ENCODE assay signal across 9 cellular contexts in genomic region chr13:71842003-71842402, GRCh38. TPM values are rescaled to one million over a fixed set of nuclear protein-coding genes. Genes with fewer than 3 reads are reported as not detected.
"Had no signal": no experiment of that assay in that cellular context is flagged by ENCODE, and none has a peak within 500 bp of the region (broad histone marks: within the 10 kb centered on the region; RNA-seq: fewer than 3 reads in every experiment).

No MANE protein-coding gene starts in this region.

- ATAC-seq: GM23338, HepG2 had no signal

- DNase-seq: H9, HCEC 1CT, HFFc6 had no signal

- H3K27me3 Mint-ChIP-seq: IgD-negative memory B cell had no signal

- H3K4me3 Mint-ChIP-seq: GM23338, H9, HFFc6, IgD-negative memory B cell had no signal

- H3K27ac Mint-ChIP-seq: GM23338, H9, HFFc6, IgD-negative memory B cell had no signal

- H3K27ac ChIP-seq: HL-60 had no signal

- H3K36me3 Mint-ChIP-seq: IgD-negative memory B cell had no signal

- H3K4me3 ChIP-seq: GM23338 had no signal

- H3K9me3 Mint-ChIP-seq: GM23338, IgD-negative memory B cell had no signal

- H3K4me1 Mint-ChIP-seq: IgD-negative memory B cell had no signal

- FAIRE-seq: H1, H54, HepG2 had no signal

RNA-seq across cellular contexts. Expression of gene DACH1, which starts 25.0 kb away (rescaled TPM):
- total RNA-seq: H9, HepG2, HFFc6 had no signal
- polyA plus RNA-seq: HepG2, IgD-negative memory B cell had no signal
